In the genomic region with DNA sequence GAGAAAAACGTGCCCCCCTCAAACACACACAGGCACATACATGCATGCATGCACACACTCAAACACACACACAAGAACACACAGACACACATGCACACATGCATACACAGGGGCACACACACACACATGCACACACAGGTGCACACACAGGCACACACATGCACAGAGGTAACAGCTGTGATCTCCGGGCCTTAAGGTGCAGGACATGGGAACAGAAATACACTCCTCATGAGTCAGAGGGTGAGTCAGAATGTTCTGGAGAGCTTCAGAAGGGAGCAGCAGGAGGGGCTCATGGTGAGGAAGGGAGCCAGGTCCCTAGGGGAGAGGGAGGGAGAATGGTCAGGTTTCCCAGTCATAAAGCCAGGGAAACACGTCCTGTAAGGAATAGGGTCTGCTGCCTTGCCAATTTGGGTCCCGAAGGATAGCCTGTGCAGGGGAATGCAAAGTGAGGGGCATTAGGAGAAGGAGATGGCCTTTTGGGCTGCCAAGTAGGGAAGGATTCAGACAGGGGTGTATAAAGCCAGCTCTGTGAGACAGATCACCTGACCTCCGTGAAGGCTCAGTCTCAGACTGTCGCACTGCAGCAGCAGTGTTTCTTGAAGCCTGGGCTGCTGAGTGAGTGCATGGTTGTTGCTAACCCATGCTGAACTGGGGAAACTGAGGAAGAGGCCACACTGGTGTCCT, we compare ENCODE assay signal across 9 cellular contexts.
DNase-seq lines count a peak whose midpoint lies in the region; TF ChIP-seq lines count a peak whose summit lies in the region.
"Had no signal": no experiment of that assay in that cellular context is flagged by ENCODE, and none has a peak within 500 bp of the region (broad histone marks: within the 10 kb centered on the region; RNA-seq: fewer than 3 reads in every experiment).

No MANE protein-coding gene starts in this region.

- peak; percentile 64 for DNase-seq in T1000 (lab: John Stamatoyannopoulos, UW)
- DNase-seq in fibroblast of the aortic adventitia (ENCODE audit: low read depth), result peak; percentile 77
- DNase-seq in stromal cell of bone marrow (ENCODE audit: low read depth), result peak; percentile 69
- DNase-seq in glomerular visceral epithelial cell (ENCODE audit: extremely low spot score), result no peak
- DNase-seq in activated naive CD8-positive, alpha-beta T cell treated with anti-CD3 and anti-CD28 coated beads for 36 hours, result no peak
- no peak for DNase-seq in posterior cingulate gyrus
- DNase-seq: activated T-cell treated with anti-CD3 and anti-CD28 coated beads, Interleukin-2, amount 50 U/mL, for 48 hours; stimulated activated CD8-positive, alpha-beta memory T cell treated with anti-CD3 and anti-CD28 coated beads, Interleukin-4, amount 100 ng/mL, for 48 hours had no signal

- H3K36me3 Mint-ChIP-seq in activated naive CD8-positive, alpha-beta T cell treated with anti-CD3 and anti-CD28 coated beads for 36 hours, result no peaks in the 10 kb centered on the region

- H3K27ac ChIP-seq in HEK293 (ENCODE audit: extremely low read depth, low read depth, low read length), result no peak overlapping the region

- peaks cover 7% of the 10 kb centered on the region for H3K27me3 Mint-ChIP-seq in activated naive CD8-positive, alpha-beta T cell treated with anti-CD3 and anti-CD28 coated beads for 36 hours

- POLR2A ChIA-PET in HEK293 (lab: Yijun Ruan, JAX), result interaction anchor here (1.1 kb wide), 1 partner anchor 123 kb away, joined by 5 read pairs; a partner anchor contains a TSS

- intact Hi-C loops in posterior cingulate gyrus (cut with DNase I), result no loop called here

- CTCF ChIA-PET in HEK293 (lab: Yijun Ruan, JAX), result interaction anchor here (1.2 to 1.3 kb wide), 2 partner anchors 12 to 17 kb away, joined by 3 to 7 read pairs; no protein-coding TSS in a partner anchor

- TF ChIP-seq CTCF in HEK293 (tag by site-specific recombination; IDR thresholded peaks at IDR 0.05), result no peak
- TF ChIP-seq CTCF in fibroblast of the aortic adventitia (IDR thresholded peaks at IDR 0.05; ENCODE audit: insufficient read depth, low read length), result no peak

- H3K4me3 Mint-ChIP-seq in activated naive CD8-positive, alpha-beta T cell treated with anti-CD3 and anti-CD28 coated beads for 36 hours, result no peak overlapping the region

- H3K4me1 ChIP-seq in HEK293 (ENCODE audit: control insufficient read depth, insufficient read depth, low read length), result 0 out of 2 replicates have a peak, but pooled peaks cover 2% of the 10 kb centered on the region

- no peaks in the 10 kb centered on the region for H3K9me3 ChIP-seq in HEK293 (ENCODE audit: control insufficient read depth, insufficient read depth, low read depth, low read length)

- H3K36me3 ChIP-seq in HEK293 (ENCODE audit: control insufficient read depth in 2 of 2, insufficient read depth in 1 of 2, low read length in 2 of 2), result no peaks in the 10 kb centered on the region

- no peak overlapping the region for H3K4me3 ChIP-seq in HEK293 (ENCODE audit: low read depth, low read length)
- H3K4me3 ChIP-seq in fibroblast of the aortic adventitia (ENCODE audit: low read depth, low read length), result no peak overlapping the region

- H3K4me1 Mint-ChIP-seq in activated naive CD8-positive, alpha-beta T cell treated with anti-CD3 and anti-CD28 coated beads for 36 hours, result no peaks in the 10 kb centered on the region

- no peak overlapping the region for H3K27ac Mint-ChIP-seq in activated naive CD8-positive, alpha-beta T cell treated with anti-CD3 and anti-CD28 coated beads for 36 hours

- H3K9me3 Mint-ChIP-seq in activated naive CD8-positive, alpha-beta T cell treated with anti-CD3 and anti-CD28 coated beads for 36 hours, result no peaks in the 10 kb centered on the region

TF ChIP-seq in HEK293, 187 proteins besides CTCF, POLR2A, EP300 and RAD21:
- TF ChIP-seq ZNF354C (tag by site-specific recombination; IDR thresholded peaks at IDR 0.05; ENCODE audit: borderline replicate concordance, low read depth) (no peak), ZNF48 (tag by site-specific recombination; IDR thresholded peaks at IDR 0.05) (no peak), ZNF664 (tag by site-specific recombination; IDR thresholded peaks at IDR 0.05) (no peak), ZIC2 (tag by site-specific recombination; IDR thresholded peaks at IDR 0.05) (peak; percentile 49)
- TF ChIP-seq, protein P1, sequence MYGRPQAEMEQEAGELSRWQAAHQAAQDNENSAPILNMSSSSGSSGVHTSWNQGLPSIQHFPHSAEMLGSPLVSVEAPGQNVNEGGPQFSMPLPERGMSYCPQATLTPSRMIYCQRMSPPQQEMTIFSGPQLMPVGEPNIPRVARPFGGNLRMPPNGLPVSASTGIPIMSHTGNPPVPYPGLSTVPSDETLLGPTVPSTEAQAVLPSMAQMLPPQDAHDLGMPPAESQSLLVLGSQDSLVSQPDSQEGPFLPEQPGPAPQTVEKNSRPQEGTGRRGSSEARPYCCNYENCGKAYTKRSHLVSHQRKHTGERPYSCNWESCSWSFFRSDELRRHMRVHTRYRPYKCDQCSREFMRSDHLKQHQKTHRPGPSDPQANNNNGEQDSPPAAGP (tag by site-specific recombination; IDR thresholded peaks at IDR 0.05), result peak; percentile 90
- TF ChIP-seq, protein P2, sequence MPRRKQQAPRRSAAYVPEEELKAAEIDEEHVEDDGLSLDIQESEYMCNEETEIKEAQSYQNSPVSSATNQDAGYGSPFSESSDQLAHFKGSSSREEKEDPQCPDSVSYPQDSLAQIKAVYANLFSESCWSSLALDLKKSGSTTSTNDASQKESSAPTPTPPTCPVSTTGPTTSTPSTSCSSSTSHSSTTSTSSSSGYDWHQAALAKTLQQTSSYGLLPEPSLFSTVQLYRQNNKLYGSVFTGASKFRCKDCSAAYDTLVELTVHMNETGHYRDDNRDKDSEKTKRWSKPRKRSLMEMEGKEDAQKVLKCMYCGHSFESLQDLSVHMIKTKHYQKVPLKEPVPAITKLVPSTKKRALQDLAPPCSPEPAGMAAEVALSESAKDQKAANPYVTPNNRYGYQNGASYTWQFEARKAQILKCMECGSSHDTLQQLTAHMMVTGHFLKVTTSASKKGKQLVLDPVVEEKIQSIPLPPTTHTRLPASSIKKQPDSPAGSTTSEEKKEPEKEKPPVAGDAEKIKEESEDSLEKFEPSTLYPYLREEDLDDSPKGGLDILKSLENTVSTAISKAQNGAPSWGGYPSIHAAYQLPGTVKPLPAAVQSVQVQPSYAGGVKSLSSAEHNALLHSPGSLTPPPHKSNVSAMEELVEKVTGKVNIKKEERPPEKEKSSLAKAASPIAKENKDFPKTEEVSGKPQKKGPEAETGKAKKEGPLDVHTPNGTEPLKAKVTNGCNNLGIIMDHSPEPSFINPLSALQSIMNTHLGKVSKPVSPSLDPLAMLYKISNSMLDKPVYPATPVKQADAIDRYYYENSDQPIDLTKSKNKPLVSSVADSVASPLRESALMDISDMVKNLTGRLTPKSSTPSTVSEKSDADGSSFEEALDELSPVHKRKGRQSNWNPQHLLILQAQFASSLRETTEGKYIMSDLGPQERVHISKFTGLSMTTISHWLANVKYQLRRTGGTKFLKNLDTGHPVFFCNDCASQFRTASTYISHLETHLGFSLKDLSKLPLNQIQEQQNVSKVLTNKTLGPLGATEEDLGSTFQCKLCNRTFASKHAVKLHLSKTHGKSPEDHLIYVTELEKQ (tag by site-specific recombination; IDR thresholded peaks at IDR 0.05; ENCODE audit: borderline replicate concordance), result no peak
- TF ChIP-seq, protein P3, sequence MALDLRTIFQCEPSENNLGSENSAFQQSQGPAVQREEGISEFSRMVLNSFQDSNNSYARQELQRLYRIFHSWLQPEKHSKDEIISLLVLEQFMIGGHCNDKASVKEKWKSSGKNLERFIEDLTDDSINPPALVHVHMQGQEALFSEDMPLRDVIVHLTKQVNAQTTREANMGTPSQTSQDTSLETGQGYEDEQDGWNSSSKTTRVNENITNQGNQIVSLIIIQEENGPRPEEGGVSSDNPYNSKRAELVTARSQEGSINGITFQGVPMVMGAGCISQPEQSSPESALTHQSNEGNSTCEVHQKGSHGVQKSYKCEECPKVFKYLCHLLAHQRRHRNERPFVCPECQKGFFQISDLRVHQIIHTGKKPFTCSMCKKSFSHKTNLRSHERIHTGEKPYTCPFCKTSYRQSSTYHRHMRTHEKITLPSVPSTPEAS (tag by site-specific recombination; IDR thresholded peaks at IDR 0.05), result peak; percentile 91

Comparison
In these comparisons a context has a peak if more than half of its experiments do, and no peak if none do; other contexts are left out.
1. DNase-seq: peak in T1000 (single experiment), fibroblast of the aortic adventitia (single experiment) and stromal cell of bone marrow (single experiment); none in glomerular visceral epithelial cell (single experiment), activated naive CD8-positive, alpha-beta T cell treated with anti-CD3 and anti-CD28 coated beads for 36 hours (single experiment) and posterior cingulate gyrus (0 of 10).